ENCODE assay signal across 8 cellular contexts in the genomic region with DNA sequence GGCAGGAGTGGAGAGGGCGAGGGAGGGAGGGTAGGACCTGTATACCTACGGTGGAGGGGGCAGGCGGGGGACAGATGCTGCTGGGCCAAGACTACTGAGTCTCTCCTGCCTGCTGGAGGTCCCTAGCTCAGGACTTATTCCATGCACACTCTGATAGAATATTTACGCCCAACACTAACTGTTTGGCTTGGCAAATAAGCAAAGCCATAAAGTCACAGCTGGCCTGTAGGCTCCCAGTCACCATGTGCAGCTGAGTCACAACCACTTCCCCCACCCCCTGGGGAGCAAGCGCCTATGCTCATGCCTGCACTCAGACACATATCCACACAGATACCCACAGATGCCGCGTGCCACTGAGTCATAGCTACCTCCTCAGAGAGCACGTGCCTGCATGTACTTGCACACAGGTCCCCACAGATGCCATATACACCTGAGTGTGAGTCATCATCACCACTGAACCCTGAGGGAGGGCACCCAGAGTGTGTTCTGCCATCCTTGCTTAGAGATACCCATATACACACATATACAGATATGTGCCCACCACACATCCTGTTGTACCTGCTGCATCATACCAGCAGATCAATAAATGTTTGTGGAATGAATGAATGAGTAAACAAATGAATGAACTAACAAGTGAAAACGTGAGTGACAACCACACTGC.
A peak's percentile ranks its signal among the peaks of the same experiment; 100 is the strongest.
DNase-seq lines count a peak whose midpoint lies in the region; ATAC-seq, FAIRE-seq and TF ChIP-seq lines count a peak whose summit lies in the region.

No MANE protein-coding gene starts in this region.

- H3K36me3 ChIP-seq in SJSA1: no peaks in the 10 kb centered on the region

- DNase-seq in AG10803 (ENCODE audit: low read depth) (peak; percentile 100), HS-27A (ENCODE audit: low read depth) (peak; percentile 99), SJSA1 (ENCODE audit: low read depth in 1 of 2, low spot score in 2 of 2) (peak; percentile 93 to 97), globus pallidus (ENCODE audit: low spot score) (peak; percentile 40), putamen (ENCODE audit: low spot score) (peak; percentile 70), urothelium cell line (ENCODE audit: low spot score) (peak; percentile 98)
- DNase-seq in activated naive CD4-positive, alpha-beta T cell treated with anti-CD3 and anti-CD28 coated beads, Interleukin-2, amount 50 U/mL, for 16 hours: peak; percentile 97

- H3K4me1 ChIP-seq in SJSA1 (replicated peaks): peaks cover 61% of the 10 kb centered on the region

- TF ChIP-seq CTCF in AG10803 (conservative IDR thresholded peaks at IDR 0.05; ENCODE audit: low read length): no peak

- H3K9me3 ChIP-seq in SJSA1 (replicated peaks): no peaks in the 10 kb centered on the region

- H3K27me3 ChIP-seq in SJSA1 (replicated peaks): no peaks in the 10 kb centered on the region

- peak overlapping the region; percentile 79 for H3K27ac ChIP-seq in SJSA1

- FAIRE-seq in urothelium cell line (lab: Jason Lieb, UNC): peak; percentile 93

- H3K4me3 ChIP-seq in AG10803 (ENCODE audit: low read length): peak overlapping the region; percentile 37
- H3K4me3 ChIP-seq in SJSA1: no peak overlapping the region

- ATAC-seq in GM19025 (IDR thresholded peaks at IDR 0.05; ENCODE audit: low read depth, unreplicated experiment): peak; percentile 51

Comparison
In these comparisons a context has a peak if more than half of its experiments do, and no peak if none do; other contexts are left out.
1. DNase-seq: peak in every context shown above with its lines; median percentile 100 in AG10803; 99 in HS-27A; 98 in urothelium cell line; 97 in activated naive CD4-positive, alpha-beta T cell treated with anti-CD3 and anti-CD28 coated beads, Interleukin-2, amount 50 U/mL, for 16 hours; 95 in SJSA1; 70 in putamen; 40 in globus pallidus.